19 cellular contexts compared by ENCODE assay signal in the genomic region with DNA sequence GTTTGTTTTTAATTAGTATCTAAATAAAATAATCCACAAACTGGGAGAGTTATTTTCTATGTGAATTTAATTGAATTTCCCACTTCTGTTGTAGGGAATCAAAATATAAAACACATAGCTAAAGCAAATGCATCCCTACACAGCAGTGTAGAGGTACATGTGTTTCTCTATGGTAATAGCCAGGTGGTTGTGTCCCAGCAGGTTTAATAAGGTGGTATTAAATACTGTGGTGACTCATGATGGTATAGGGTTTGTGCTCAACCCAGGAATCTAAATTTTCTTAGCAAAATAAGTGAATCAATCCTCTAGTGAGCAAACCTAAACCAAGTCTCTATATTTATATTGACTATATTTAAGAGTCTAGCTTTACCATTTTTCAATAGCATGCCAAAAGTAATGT. TPM values are rescaled to one million over a fixed set of nuclear protein-coding genes. Genes with fewer than 3 reads are reported as not detected.
DNase-seq lines count a peak whose midpoint lies in the region; ATAC-seq, FAIRE-seq and TF ChIP-seq lines count a peak whose summit lies in the region.
"Had no signal": no experiment of that assay in that cellular context is flagged by ENCODE, and none has a peak within 500 bp of the region (broad histone marks: within the 10 kb centered on the region; RNA-seq: fewer than 3 reads in every experiment).

No MANE protein-coding gene starts in this region.

- no peak overlapping the region for H3K9ac ChIP-seq in GM12878 (ENCODE audit: control insufficient read depth, insufficient read depth, low read length)
- H3K9ac ChIP-seq: BLaER1 treated with 17β-estradiol and CSF1 and Interleukin-3, amounts not matched to agents 10 nM and 100 nM; KMS-11 had no signal

- H3K36me3 Mint-ChIP-seq in stimulated activated naive B cell treated with anti-CD40 and anti-IgM and Interleukin-4, amounts not matched to agents 10 μg/mL and 1 μg/mL and 100 μg/mL, for 72 hours: peaks cover 2 to 3% of the 10 kb centered on the region in 2 donors

- intact Hi-C loops in GM12878 (cut with micrococcal nuclease; ENCODE audit: unreplicated experiment): no loop called here

- TF ChIP-seq RAD21 in GM12878 (IDR thresholded peaks at IDR 0.05; ENCODE audit: insufficient read depth, low read depth, low read length): no peak

- H3K79me2 ChIP-seq in GM12878 (ENCODE audit: control insufficient read depth, insufficient read depth, low read length): no peaks in the 10 kb centered on the region

- no peak overlapping the region for H3K4me3 ChIP-seq in GM12878
- H3K4me3 ChIP-seq: BLaER1 treated with 17β-estradiol and CSF1 and Interleukin-3, amounts not matched to agents 10 nM and 100 nM had no signal

- no peak overlapping the region for H3K27ac Mint-ChIP-seq in stimulated activated naive B cell treated with anti-CD40 and anti-IgM and Interleukin-4, amounts not matched to agents 10 μg/mL and 1 μg/mL and 100 μg/mL, for 72 hours
- H3K27ac Mint-ChIP-seq: CD4-positive, alpha-beta T cell; H9 had no signal

- no peak overlapping the region for H3K4me2 ChIP-seq in GM12878 (ENCODE audit: control insufficient read depth, insufficient read depth)
- H3K4me2 ChIP-seq: BLaER1 treated with 17β-estradiol and CSF1 and Interleukin-3, amounts not matched to agents 10 nM and 100 nM; KMS-11 had no signal

- H3K27me3 Mint-ChIP-seq in stimulated activated naive B cell treated with anti-CD40 and anti-IgM and Interleukin-4, amounts not matched to agents 10 μg/mL and 1 μg/mL and 100 μg/mL, for 72 hours: no peaks in the 10 kb centered on the region
- H3K27me3 Mint-ChIP-seq: CD4-positive, alpha-beta T cell had no signal

- no peak overlapping the region for H2AFZ ChIP-seq in GM12878 (ENCODE audit: control insufficient read depth, low read depth, low read length)

- no peaks in the 10 kb centered on the region for H3K27me3 ChIP-seq in GM12878 (replicated peaks in 1 of 2; ENCODE audit: control insufficient read depth in 2 of 2, insufficient read depth in 2 of 2, low read length in 1 of 2)
- H3K27me3 ChIP-seq: BLaER1 treated with 17β-estradiol and CSF1 and Interleukin-3, amounts not matched to agents 10 nM and 100 nM had no signal

- peaks cover 3 to 22% of the 10 kb centered on the region in 2 donors for H3K4me1 Mint-ChIP-seq in stimulated activated naive B cell treated with anti-CD40 and anti-IgM and Interleukin-4, amounts not matched to agents 10 μg/mL and 1 μg/mL and 100 μg/mL, for 72 hours
- H3K4me1 Mint-ChIP-seq: H9 had no signal

- POLR2A ChIA-PET in GM12878 (lab: Charles Lee): no interaction called here

- no peak overlapping the region for H3K27ac ChIP-seq in GM12878 (ENCODE audit: control insufficient read depth, insufficient read depth)
- H3K27ac ChIP-seq: 22Rv1; BLaER1 treated with 17β-estradiol and CSF1 and Interleukin-3, amounts not matched to agents 10 nM and 100 nM; KMS-11 had no signal

- H3K36me3 ChIP-seq in GM12878 (ENCODE audit: control insufficient read depth in 2 of 2, insufficient read depth in 2 of 2, low read length in 1 of 2): no peaks in the 10 kb centered on the region

- H3K9me3 ChIP-seq in GM12878 (replicated peaks; ENCODE audit: control insufficient read depth, insufficient read depth, low read length): no peaks in the 10 kb centered on the region

- peak; percentile 26; the same call in 1 of the 3 replicates for ATAC-seq in GM12878
- peak; percentile 38 to 64 for ATAC-seq in stimulated activated naive B cell treated with anti-CD40 and anti-IgM and Interleukin-4, amounts not matched to agents 10 μg/mL and 1 μg/mL and 100 μg/mL, for 72 hours (replicated peaks)
- no peak for ATAC-seq in HG02870 (IDR thresholded peaks at IDR 0.05; ENCODE audit: unreplicated experiment)
- ATAC-seq: HepG2 had no signal

- RAD21 ChIA-PET in GM12878 (lab: Charles Lee; ENCODE audit: unreplicated experiment): no interaction called here

- no peaks in the 10 kb centered on the region for H3K9me3 Mint-ChIP-seq in stimulated activated naive B cell treated with anti-CD40 and anti-IgM and Interleukin-4, amounts not matched to agents 10 μg/mL and 1 μg/mL and 100 μg/mL, for 72 hours
- H3K9me3 Mint-ChIP-seq: CD4-positive, alpha-beta T cell; H9 had no signal

- in situ Hi-C loops in GM12878 (cut with MboI): no loop called here

- H3K4me1 ChIP-seq in GM12878 (ENCODE audit: control insufficient read depth, insufficient read depth, low read length): no peaks in the 10 kb centered on the region

- no peak for FAIRE-seq in GM12878 (lab: Jason Lieb, UNC)
- FAIRE-seq: GM12891, HepG2, HTR-8/SVneo had no signal

- BruUV-seq in GM12878 (replicated peaks; lab: Mats Ljungman, UMichigan): no TSS peak

- no peak for TF ChIP-seq EP300 in GM12878 (IDR thresholded peaks at IDR 0.05; ENCODE audit: borderline replicate concordance in 1 of 2, control insufficient read depth in 1 of 2, low read depth in 2 of 2, low read length in 2 of 2)

- CTCF ChIA-PET in GM12878 (lab: Yijun Ruan, JAX): no interaction called here

- TF ChIP-seq POLR2A in GM12878 (IDR thresholded peaks at IDR 0.05; ENCODE audit: low read depth, low read length): no peak

- H3K4me3 Mint-ChIP-seq in stimulated activated naive B cell treated with anti-CD40 and anti-IgM and Interleukin-4, amounts not matched to agents 10 μg/mL and 1 μg/mL and 100 μg/mL, for 72 hours: no peak overlapping the region
- H3K4me3 Mint-ChIP-seq: CD4-positive, alpha-beta T cell; H9 had no signal

- H4K20me1 ChIP-seq in GM12878 (ENCODE audit: control insufficient read depth, insufficient read depth): no peaks in the 10 kb centered on the region
- H4K20me1 ChIP-seq: BLaER1 treated with 17β-estradiol and CSF1 and Interleukin-3, amounts not matched to agents 10 nM and 100 nM had no signal

- SMC1A ChIA-PET in GM12878 (lab: Charles Lee; ENCODE audit: uncharacterized antibody, unreplicated experiment): no interaction called here

- TF ChIP-seq CTCF in GM12878 (IDR thresholded peaks at IDR 0.05 in 2 of 3, conservative IDR thresholded peaks at IDR 0.05 in 1 of 3; ENCODE audit: control insufficient read depth in 2 of 3, extremely low read depth in 1 of 3, insufficient read depth in 1 of 3, low read depth in 3 of 3, low read length in 3 of 3): no peak

- DNase-seq in DMS 273 (lab: John Stamatoyannopoulos, UW; ENCODE audit: unreplicated experiment) (peak; percentile 15), DMS 273 treated with DMSO at 0.1 percent for 48 hours (lab: John Stamatoyannopoulos, UW) (no peak), NCI-H69 (lab: John Stamatoyannopoulos, UW) (peak; percentile 81), GM12878 (ENCODE audit: low read depth, low spot score) (no peak), CD1c-positive myeloid dendritic cell (ENCODE audit: extremely low spot score) (no peak)
- DNase-seq in stimulated activated naive B cell treated with anti-CD40 and anti-IgM and Interleukin-4, amounts not matched to agents 10 μg/mL and 1 μg/mL and 100 μg/mL, for 72 hours: no peak
- DNase-seq: ACHN; Calu3; CD4-positive, alpha-beta T cell; GOT3; H9 had no signal

TF ChIP-seq in GM12878, 131 proteins besides CTCF, POLR2A, EP300 and RAD21 (continues in another document):
- TF ChIP-seq NFYA (IDR thresholded peaks at IDR 0.05; ENCODE audit: borderline replicate concordance, low read depth, low read length): no peak
- TF ChIP-seq BMI1 (IDR thresholded peaks at IDR 0.05; ENCODE audit: borderline replicate concordance): no peak
- TF ChIP-seq ZNF384 (IDR thresholded peaks at IDR 0.05; ENCODE audit: borderline replicate concordance, low read depth, low read length): no peak
- TF ChIP-seq SMC3 (IDR thresholded peaks at IDR 0.05; ENCODE audit: borderline replicate concordance, low read length): no peak
- TF ChIP-seq, protein P1, sequence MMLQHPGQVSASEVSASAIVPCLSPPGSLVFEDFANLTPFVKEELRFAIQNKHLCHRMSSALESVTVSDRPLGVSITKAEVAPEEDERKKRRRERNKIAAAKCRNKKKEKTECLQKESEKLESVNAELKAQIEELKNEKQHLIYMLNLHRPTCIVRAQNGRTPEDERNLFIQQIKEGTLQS (IDR thresholded peaks at IDR 0.05; ENCODE audit: borderline replicate concordance, extremely low read depth, low read depth, low read length): no peak
- no peak for TF ChIP-seq LARP7 (IDR thresholded peaks at IDR 0.05)
- TF ChIP-seq SMARCA5 (IDR thresholded peaks at IDR 0.05): no peak
- TF ChIP-seq, protein P2, sequence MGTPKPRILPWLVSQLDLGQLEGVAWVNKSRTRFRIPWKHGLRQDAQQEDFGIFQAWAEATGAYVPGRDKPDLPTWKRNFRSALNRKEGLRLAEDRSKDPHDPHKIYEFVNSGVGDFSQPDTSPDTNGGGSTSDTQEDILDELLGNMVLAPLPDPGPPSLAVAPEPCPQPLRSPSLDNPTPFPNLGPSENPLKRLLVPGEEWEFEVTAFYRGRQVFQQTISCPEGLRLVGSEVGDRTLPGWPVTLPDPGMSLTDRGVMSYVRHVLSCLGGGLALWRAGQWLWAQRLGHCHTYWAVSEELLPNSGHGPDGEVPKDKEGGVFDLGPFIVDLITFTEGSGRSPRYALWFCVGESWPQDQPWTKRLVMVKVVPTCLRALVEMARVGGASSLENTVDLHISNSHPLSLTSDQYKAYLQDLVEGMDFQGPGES (IDR thresholded peaks at IDR 0.05): no peak

RNA-seq across cellular contexts. Expression of a gene that starts 30.0 kb away (rescaled TPM):
- 0.02 TPM in 1 of 2 replicates, not detected in the other for total RNA-seq in GM12878 (2013; cell fraction: nucleolus; rRNA removed)
- total RNA-seq in GM12878 (2014; rRNA removed) (0.05 and 0.11 TPM in 2 replicates), GM12878 (2014; rRNA removed; fragmentation: Illumina TruSeq; extraction: Trizol) (0.04 and 0.05 TPM in 2 replicates), GM12878 (2021) (0.05 and 0.08 TPM in 2 replicates)
- 0.03 TPM for polyA plus RNA-seq in GM12878 (2011; ENCODE audit: low read depth)
- polyA plus RNA-seq in GM12878 (2011; rRNA removed) (2.3 and 2.7 TPM in 2 replicates), GM12878 (2014; fragmentation: Illumina TruSeq; extraction: Trizol) (0.12 and 0.14 TPM in 2 replicates), GM12878 (2014; fragmentation: Nextera tagmentation; extraction: Ambion mirVana) (under 1 TPM; 0.02 to 0.05 TPM), GM12878 (2014; rRNA removed) (0.03 and 0.05 TPM in 2 replicates), GM12878 (2016; fragmentation: Nextera tagmentation; extraction: Ambion mirVana) (under 1 TPM in 1 of 2 experiments, not detected in 1; 0.09 TPM)
- polyA plus RNA-seq in GM12878 (2011; cell fraction: cytosol; rRNA removed): 1.1 and 1.6 TPM in 2 replicates
- polyA plus RNA-seq in GM12878 (2011; cell fraction: nucleus; rRNA removed): 1.8 and 1.9 TPM in 2 replicates
- not detected in 2 replicates for polyA plus RNA-seq in GM12878 (2012)
- polyA minus RNA-seq in GM12878 (2011; rRNA and poly(A)+ RNA removed): 5.4 and 7.9 TPM in 2 replicates
- polyA minus RNA-seq in GM12878 (2011; cell fraction: cytosol; rRNA and poly(A)+ RNA removed): 0.67 and 1.1 TPM in 2 replicates
- 3.7 and 5.1 TPM in 2 replicates for polyA minus RNA-seq in GM12878 (2011; cell fraction: nucleus; rRNA and poly(A)+ RNA removed)
- total RNA-seq: G401 had no signal
- polyA plus RNA-seq: HepG2 had no signal

Comparison
In these comparisons a context has a peak if more than half of its experiments do, and no peak if none do; other contexts are left out.
1. DNase-seq: peak in DMS 273 (single experiment) and NCI-H69 (single experiment); none in DMS 273 treated with DMSO at 0.1 percent for 48 hours (single experiment), GM12878 (single experiment), stimulated activated naive B cell treated with anti-CD40 and anti-IgM and Interleukin-4, amounts not matched to agents 10 μg/mL and 1 μg/mL and 100 μg/mL, for 72 hours (single experiment) and CD1c-positive myeloid dendritic cell (single experiment).